Comparison of ENCODE assay signal across 8 cellular contexts in genomic region chr4:17636696-17637351, GRCh38. TPM values are rescaled to one million over a fixed set of nuclear protein-coding genes. Genes with fewer than 3 reads are reported as not detected.
DNase-seq lines count a peak whose midpoint lies in the region; ATAC-seq and TF ChIP-seq lines count a peak whose summit lies in the region.

No MANE protein-coding gene starts in this region.

- intact Hi-C loops in right lobe of liver (cut with DNase I), result loop anchor here (10.0 kb wide), 1 partner anchor 92 kb away; no protein-coding TSS in a partner anchor

- no peak for TF ChIP-seq POLR2A in right lobe of liver (IDR thresholded peaks at IDR 0.05)

- 7% methylated on average over 11 of the region's 30 CpGs for WGBS in right lobe of liver (ENCODE audit: insufficient coverage, low coverage, low lambda C conversion rate, missing lambda C conversion rate)

- H3K36me3 ChIP-seq in right lobe of liver, result peaks cover 0 to 26% (median 5%) of the 10 kb centered on the region in 4 donors

- ATAC-seq in GM18870 (IDR thresholded peaks at IDR 0.05; ENCODE audit: unreplicated experiment), result peak; percentile 82
- peak; percentile 93 for ATAC-seq in HG03095 (IDR thresholded peaks at IDR 0.05; ENCODE audit: unreplicated experiment)
- ATAC-seq in right lobe of liver, result peak; percentile 95 to 98 (median 97)

- no peaks in the 10 kb centered on the region for H3K27me3 ChIP-seq in right lobe of liver

- H3K27ac ChIP-seq in coronary artery, result no peak overlapping the region
- H3K27ac ChIP-seq in right lobe of liver, result no peak overlapping the region

- no peaks in the 10 kb centered on the region for H3K4me1 ChIP-seq in right lobe of liver

- H3K4me3 ChIP-seq in AG10803 (ENCODE audit: low read length) (no peak overlapping the region), coronary artery (no peak overlapping the region), right lobe of liver (no peak overlapping the region)

- DNase-seq in AG10803 (ENCODE audit: low read depth) (peak; percentile 64), NCI-H345 treated with DMSO at 0.1 percent for 48 hours (lab: John Stamatoyannopoulos, UW; ENCODE audit: unreplicated experiment) (peak; percentile 50), coronary artery (ENCODE audit: low spot score) (no peak), right lobe of liver (peak; percentile 75 to 82 (median 81))
- DNase-seq in activated CD4-positive, alpha-beta T cell treated with anti-CD3 and anti-CD28 coated beads, Interleukin-2, amount 50 U/mL, for 1 hour, result peak; percentile 72
- peak; percentile 42 to 62 (median 53) for DNase-seq in stimulated activated CD4-positive, alpha-beta T cell treated with anti-CD3 and anti-CD28 coated beads, TNF-alpha, amount 100 ng/mL, for 4 hours (ENCODE audit: low read depth in 3 of 3)

- TF ChIP-seq CTCF in AG10803 (conservative IDR thresholded peaks at IDR 0.05; ENCODE audit: low read length) (peak; percentile 83), coronary artery (IDR thresholded peaks at IDR 0.05) (peak; percentile 85), right lobe of liver (IDR thresholded peaks at IDR 0.05) (peak; percentile 83 to 95 (median 94))

- no peaks in the 10 kb centered on the region for H3K9me3 ChIP-seq in right lobe of liver

RNA-seq across cellular contexts. Expression of gene MED28, which starts 22.4 kb away (rescaled TPM):
- 10 to 100 TPM in 4 of 6 experiments, 1 to 10 TPM in 2; 3.8 to 18.6 (median 15.3) TPM for total RNA-seq in right lobe of liver

RNA-seq across cellular contexts. Expression of gene LAP3, which starts 59.8 kb away (rescaled TPM):
- 100 to 1,000 TPM in 4 of 6 experiments, 10 to 100 TPM in 2; 70.9 to 138 (median 102) TPM for total RNA-seq in right lobe of liver
